Comparison of ENCODE assay signal across 15 cellular contexts in the genomic region with DNA sequence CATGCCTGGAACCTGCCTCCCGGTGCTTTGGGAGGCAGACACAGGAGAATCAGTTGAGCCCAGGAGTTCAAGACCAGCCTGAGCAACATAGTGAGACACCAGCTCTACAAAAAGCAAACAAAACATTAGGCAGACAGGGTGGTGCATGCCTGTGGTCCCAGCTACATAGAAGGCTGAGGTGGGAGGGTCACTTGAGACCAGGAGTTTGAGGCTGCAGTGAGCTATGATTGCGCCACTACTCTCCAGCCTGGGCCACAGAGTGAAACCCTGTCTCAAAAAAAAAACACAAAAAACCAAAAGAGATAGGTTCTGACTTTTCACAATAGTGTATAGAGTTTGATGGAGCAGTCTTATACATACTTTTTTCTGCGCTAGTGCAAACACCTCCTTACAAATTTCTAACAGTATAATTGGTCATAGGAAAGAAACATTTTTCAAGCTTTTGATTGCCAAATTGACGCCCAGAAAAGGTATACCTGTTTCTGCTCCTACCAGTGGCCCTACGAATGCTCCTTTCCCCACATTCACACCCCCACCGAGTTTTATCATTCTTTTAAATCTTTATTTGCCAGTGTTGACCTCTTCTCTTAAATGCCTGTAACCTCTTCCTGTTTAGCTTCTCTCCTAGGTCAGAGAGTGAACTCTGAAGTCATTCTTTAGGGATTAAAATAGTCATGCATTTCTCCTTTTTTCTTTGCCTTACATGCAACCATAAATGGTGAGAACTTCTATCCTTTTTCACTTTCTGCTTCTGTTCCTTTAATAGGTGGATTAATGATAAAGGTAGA. TPM values are rescaled to one million over a fixed set of nuclear protein-coding genes. Genes with fewer than 3 reads are reported as not detected.
A peak's percentile ranks its signal among the peaks of the same experiment; 100 is the strongest.
DNase-seq lines count a peak whose midpoint lies in the region; ATAC-seq and TF ChIP-seq lines count a peak whose summit lies in the region.
"Had no signal": no experiment of that assay in that cellular context is flagged by ENCODE, and none has a peak within 500 bp of the region (broad histone marks: within the 10 kb centered on the region; RNA-seq: fewer than 3 reads in every experiment).

No MANE protein-coding gene starts in this region.

- no peaks in the 10 kb centered on the region for H3K4me1 ChIP-seq in endodermal cell (ENCODE audit: control insufficient read depth, insufficient read depth, low read length)
- H3K4me1 ChIP-seq: right atrium auricular region had no signal

- ATAC-seq in activated T-cell treated with anti-CD3 and anti-CD28 coated beads, Interleukin-2, amount 50 U/mL, for 72 hours (replicated peaks in 1 of 2): peak; percentile 20 to 64
- peak in 1 of 2 donors; percentile 10 for ATAC-seq in stimulated activated naive B cell treated with anti-CD40 and anti-IgM and Interleukin-4, amounts not matched to agents 10 μg/mL and 1 μg/mL and 100 μg/mL, for 72 hours (replicated peaks)
- ATAC-seq in HG03139 (IDR thresholded peaks at IDR 0.05; ENCODE audit: unreplicated experiment): no peak

- peak overlapping the region; percentile 30 to 38 for H3K4me3 Mint-ChIP-seq in activated T-cell treated with anti-CD3 and anti-CD28 coated beads, Interleukin-2, amount 50 U/mL, for 72 hours
- H3K4me3 Mint-ChIP-seq in endodermal cell: no peak overlapping the region
- peak overlapping the region; percentile 54 to 55 for H3K4me3 Mint-ChIP-seq in stimulated activated naive B cell treated with anti-CD40 and anti-IgM and Interleukin-4, amounts not matched to agents 10 μg/mL and 1 μg/mL and 100 μg/mL, for 72 hours
- H3K4me3 Mint-ChIP-seq in glutamatergic neuron (ENCODE audit: unreplicated experiment): no peak overlapping the region
- H3K4me3 Mint-ChIP-seq: mesothelial cell of epicardium had no signal

- WGBS in endodermal cell (ENCODE audit: insufficient coverage in 1 of 2, insufficient read length in 1 of 2), 2 experiments: 64 to 72% methylated on average over 3 to 6 of the region's 6 CpGs

- TF ChIP-seq CTCF in endodermal cell (conservative IDR thresholded peaks at IDR 0.05): no peak
- no peak for TF ChIP-seq CTCF in glutamatergic neuron (IDR thresholded peaks at IDR 0.05; ENCODE audit: partially characterized antibody, unreplicated experiment)

- peaks cover 13% of the 10 kb centered on the region for H3K4me1 Mint-ChIP-seq in activated T-cell treated with anti-CD3 and anti-CD28 coated beads, Interleukin-2, amount 50 U/mL, for 72 hours (ENCODE audit: low read depth)
- H3K4me1 Mint-ChIP-seq in endodermal cell: peaks cover 37% of the 10 kb centered on the region
- peaks cover 21 to 31% of the 10 kb centered on the region in 2 donors for H3K4me1 Mint-ChIP-seq in stimulated activated naive B cell treated with anti-CD40 and anti-IgM and Interleukin-4, amounts not matched to agents 10 μg/mL and 1 μg/mL and 100 μg/mL, for 72 hours
- H3K4me1 Mint-ChIP-seq in glutamatergic neuron (ENCODE audit: low read depth, unreplicated experiment): no peaks in the 10 kb centered on the region

- H3K27ac Mint-ChIP-seq in activated T-cell treated with anti-CD3 and anti-CD28 coated beads, Interleukin-2, amount 50 U/mL, for 72 hours: peak overlapping the region; percentile 21
- H3K27ac Mint-ChIP-seq in endodermal cell: peak overlapping the region; percentile 15
- peak overlapping the region; percentile 31 for H3K27ac Mint-ChIP-seq in stimulated activated naive B cell treated with anti-CD40 and anti-IgM and Interleukin-4, amounts not matched to agents 10 μg/mL and 1 μg/mL and 100 μg/mL, for 72 hours
- H3K27ac Mint-ChIP-seq in glutamatergic neuron (ENCODE audit: unreplicated experiment): no peak overlapping the region
- H3K27ac Mint-ChIP-seq: mesothelial cell of epicardium had no signal

- H3K27ac ChIP-seq in endodermal cell (ENCODE audit: low read depth, low read length): no peak overlapping the region
- H3K27ac ChIP-seq: right atrium auricular region, thoracic aorta had no signal

- no peaks in the 10 kb centered on the region for H3K27me3 ChIP-seq in endodermal cell (ENCODE audit: control insufficient read depth, insufficient read depth, low read length, poor library complexity, severe bottlenecking)
- H3K27me3 ChIP-seq: right atrium auricular region had no signal

- DNase-seq in activated T-cell treated with anti-CD3 and anti-CD28 coated beads, Interleukin-2, amount 50 U/mL, for 72 hours: no peak
- no peak for DNase-seq in activated T-cell treated with anti-CD3 and anti-CD28 coated beads, Interleukin-2, amount 50 U/mL, for 1 hour
- peak; percentile 58 for DNase-seq in OCI-M1 (lab: John Stamatoyannopoulos, UW)
- DNase-seq in endodermal cell: no peak
- DNase-seq in stimulated activated naive B cell treated with anti-CD40 and anti-IgM and Interleukin-4, amounts not matched to agents 10 μg/mL and 1 μg/mL and 100 μg/mL, for 72 hours: no peak
- no peak for DNase-seq in glutamatergic neuron
- no peak for DNase-seq in NCI-H2171 (lab: John Stamatoyannopoulos, UW)
- DNase-seq: EL, NCI-H1694, T-helper 9 cell had no signal

- H3K4me3 ChIP-seq in endodermal cell (ENCODE audit: low read length): no peak overlapping the region
- H3K4me3 ChIP-seq: right atrium auricular region, thoracic aorta had no signal

- H3K36me3 ChIP-seq in endodermal cell (ENCODE audit: control insufficient read depth, insufficient read depth, low read length): no peaks in the 10 kb centered on the region
- H3K36me3 ChIP-seq: right atrium auricular region, thoracic aorta had no signal

- no peak overlapping the region for H3K9ac ChIP-seq in endodermal cell (ENCODE audit: extremely low read depth, low read length, poor library complexity, severe bottlenecking)

- H3K9me3 ChIP-seq in endodermal cell (ENCODE audit: control insufficient read depth, low read length): no peaks in the 10 kb centered on the region
- H3K9me3 ChIP-seq: right atrium auricular region, thoracic aorta had no signal

- H3K9me3 Mint-ChIP-seq in activated T-cell treated with anti-CD3 and anti-CD28 coated beads, Interleukin-2, amount 50 U/mL, for 72 hours: no peaks in the 10 kb centered on the region
- H3K9me3 Mint-ChIP-seq in endodermal cell (no peaks in the 10 kb centered on the region), glutamatergic neuron (ENCODE audit: unreplicated experiment) (no peaks in the 10 kb centered on the region)
- no peaks in the 10 kb centered on the region for H3K9me3 Mint-ChIP-seq in stimulated activated naive B cell treated with anti-CD40 and anti-IgM and Interleukin-4, amounts not matched to agents 10 μg/mL and 1 μg/mL and 100 μg/mL, for 72 hours
- H3K9me3 Mint-ChIP-seq: mesothelial cell of epicardium had no signal

- no peaks in the 10 kb centered on the region for H3K36me3 Mint-ChIP-seq in activated T-cell treated with anti-CD3 and anti-CD28 coated beads, Interleukin-2, amount 50 U/mL, for 72 hours (ENCODE audit: insufficient read depth in 2 of 2)
- H3K36me3 Mint-ChIP-seq in endodermal cell (ENCODE audit: low read depth) (no peaks in the 10 kb centered on the region), glutamatergic neuron (ENCODE audit: unreplicated experiment) (no peaks in the 10 kb centered on the region)
- H3K36me3 Mint-ChIP-seq in stimulated activated naive B cell treated with anti-CD40 and anti-IgM and Interleukin-4, amounts not matched to agents 10 μg/mL and 1 μg/mL and 100 μg/mL, for 72 hours: peaks cover 0 to 1% of the 10 kb centered on the region in 2 donors
- H3K36me3 Mint-ChIP-seq: mesothelial cell of epicardium had no signal

- H3K27me3 Mint-ChIP-seq in activated T-cell treated with anti-CD3 and anti-CD28 coated beads, Interleukin-2, amount 50 U/mL, for 72 hours (ENCODE audit: low read depth): peaks cover 11% of the 10 kb centered on the region
- no peaks in the 10 kb centered on the region for H3K27me3 Mint-ChIP-seq in endodermal cell (ENCODE audit: insufficient read depth)
- H3K27me3 Mint-ChIP-seq in stimulated activated naive B cell treated with anti-CD40 and anti-IgM and Interleukin-4, amounts not matched to agents 10 μg/mL and 1 μg/mL and 100 μg/mL, for 72 hours: no peaks in the 10 kb centered on the region
- H3K27me3 Mint-ChIP-seq in glutamatergic neuron (ENCODE audit: unreplicated experiment): no peaks in the 10 kb centered on the region

RNA-seq across cellular contexts. Expression of a gene that starts 7.5 kb away (rescaled TPM):
- 100 to 1,000 TPM; 199 to 213 TPM for total RNA-seq in activated T-cell treated with anti-CD3 and anti-CD28 coated beads, Interleukin-2, amount 50 U/mL, for 72 hours
- 10 to 100 TPM; 26.9 to 28.1 TPM for total RNA-seq in endodermal cell
- polyA plus RNA-seq in endodermal cell (2013, experiment 1 of 2): 5.0 TPM
- 4.1 TPM for polyA plus RNA-seq in endodermal cell (2013, experiment 2 of 2)
- total RNA-seq in glutamatergic neuron (ENCODE audit: unreplicated experiment): 0.22 TPM
- polyA plus RNA-seq: AG04450 had no signal

RNA-seq across cellular contexts. Expression of a gene that starts 43.3 kb away (rescaled TPM):
- 10 to 100 TPM; 28.5 to 34.8 TPM for total RNA-seq in activated T-cell treated with anti-CD3 and anti-CD28 coated beads, Interleukin-2, amount 50 U/mL, for 72 hours
- 10 to 100 TPM; 45.7 to 68.5 TPM for total RNA-seq in endodermal cell
- 43.4 TPM for polyA plus RNA-seq in endodermal cell (2013, experiment 1 of 2)
- 45.8 TPM for polyA plus RNA-seq in endodermal cell (2013, experiment 2 of 2)
- total RNA-seq in glutamatergic neuron (ENCODE audit: unreplicated experiment): 33.5 TPM

Comparison
In these comparisons a context has a peak if more than half of its experiments do, and no peak if none do; other contexts are left out.
1. H3K4me3 Mint-ChIP-seq: peak in activated T-cell treated with anti-CD3 and anti-CD28 coated beads, Interleukin-2, amount 50 U/mL, for 72 hours (2 of 2) and stimulated activated naive B cell treated with anti-CD40 and anti-IgM and Interleukin-4, amounts not matched to agents 10 μg/mL and 1 μg/mL and 100 μg/mL, for 72 hours (2 of 2); none in endodermal cell (single experiment) and glutamatergic neuron (single experiment).
2. RNA of a gene that starts 7.5 kb away (total RNA-seq): 199 to 213 TPM in activated T-cell treated with anti-CD3 and anti-CD28 coated beads, Interleukin-2, amount 50 U/mL, for 72 hours and 26.9 to 28.1 TPM in endodermal cell; 0.22 TPM in glutamatergic neuron (single experiment); every median in the first group is over 10 times any median in the second.